Comparison of ENCODE assay signal across 34 cellular contexts in the genomic region with DNA sequence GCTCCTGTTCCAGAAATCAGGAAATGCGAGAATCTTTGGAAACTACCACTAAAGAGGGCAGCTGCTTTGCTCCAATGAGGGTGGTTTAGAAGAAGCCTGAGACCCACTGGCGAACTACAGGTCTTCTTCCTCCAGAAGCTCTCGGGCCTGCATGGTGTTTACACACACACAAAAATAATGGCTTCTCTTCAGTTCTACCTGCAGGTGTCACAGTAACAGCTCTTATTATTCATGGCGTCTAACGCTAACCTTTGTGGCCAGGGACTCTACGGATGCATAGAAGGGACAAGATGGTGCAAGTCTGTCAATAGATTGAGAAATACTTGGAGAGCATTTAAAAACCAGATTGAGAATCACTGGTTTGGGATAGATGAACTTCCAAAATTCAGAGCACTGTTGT. TPM values are rescaled to one million over a fixed set of nuclear protein-coding genes. Genes with fewer than 3 reads are reported as not detected.
DNase-seq lines count a peak whose midpoint lies in the region; ATAC-seq and TF ChIP-seq lines count a peak whose summit lies in the region.
"Had no signal": no experiment of that assay in that cellular context is flagged by ENCODE, and none has a peak within 500 bp of the region (broad histone marks: within the 10 kb centered on the region; RNA-seq: fewer than 3 reads in every experiment).

No MANE protein-coding gene starts in this region.

- H3K36me3 ChIP-seq in OCI-LY3 (replicated peaks; ENCODE audit: low read depth, low read length) (no peaks in the 10 kb centered on the region), smooth muscle cell (ENCODE audit: low read depth) (no peaks in the 10 kb centered on the region)
- H3K36me3 ChIP-seq: esophagus squamous epithelium, heart left ventricle, Peyer's patch, SJCRH30, suprapubic skin, WERI-Rb-1 had no signal

- H3K36me3 Mint-ChIP-seq in natural killer cell (peaks cover 10% of the 10 kb centered on the region), type B pancreatic cell (no peaks in the 10 kb centered on the region)
- H3K36me3 Mint-ChIP-seq in natural killer cell treated with Interleukin-12 subunit alpha and Interleukin-12 subunit beta and Interleukin-15 and Interleukin-18, amount 100 ng/mL, for 72 hours = no peaks in the 10 kb centered on the region
- H3K36me3 Mint-ChIP-seq: activated naive CD8-positive, alpha-beta T cell; CD4-positive, alpha-beta memory T cell had no signal

- H3K27me3 Mint-ChIP-seq in natural killer cell (ENCODE audit: low read depth in 2 of 2) = no peaks in the 10 kb centered on the region
- no peaks in the 10 kb centered on the region for H3K27me3 Mint-ChIP-seq in natural killer cell treated with Interleukin-12 subunit alpha and Interleukin-12 subunit beta and Interleukin-15 and Interleukin-18, amount 100 ng/mL, for 72 hours
- peaks cover 4% of the 10 kb centered on the region for H3K27me3 Mint-ChIP-seq in type B pancreatic cell

- H3K4me1 Mint-ChIP-seq in natural killer cell (peaks cover 64 to 68% of the 10 kb centered on the region in 2 donors), type B pancreatic cell (ENCODE audit: unreplicated experiment) (peaks cover 13% of the 10 kb centered on the region)
- H3K4me1 Mint-ChIP-seq in natural killer cell treated with Interleukin-12 subunit alpha and Interleukin-12 subunit beta and Interleukin-15 and Interleukin-18, amount 100 ng/mL, for 72 hours (ENCODE audit: low read depth in 2 of 2) = peaks cover 36 to 42% of the 10 kb centered on the region in 2 donors
- H3K4me1 Mint-ChIP-seq: CD4-positive, alpha-beta memory T cell had no signal

- H3K27ac ChIP-seq in OCI-LY3 (ENCODE audit: low read length) (no peak overlapping the region), smooth muscle cell (ENCODE audit: low read depth) (no peak overlapping the region), RWPE1 (no peak overlapping the region)
- H3K27ac ChIP-seq: dorsolateral prefrontal cortex, esophagus squamous epithelium, foreskin keratinocyte, Peyer's patch, SJCRH30, suprapubic skin, WERI-Rb-1 had no signal

- H3K4me1 ChIP-seq in OCI-LY3 (ENCODE audit: low read length) = peaks cover 11% of the 10 kb centered on the region
- H3K4me1 ChIP-seq in smooth muscle cell (ENCODE audit: low read depth) = no peaks in the 10 kb centered on the region
- H3K4me1 ChIP-seq: esophagus squamous epithelium, foreskin keratinocyte, Peyer's patch, SJCRH30, suprapubic skin had no signal

- H3K9me3 ChIP-seq in OCI-LY3 (ENCODE audit: insufficient read depth, low read length) (no peaks in the 10 kb centered on the region), smooth muscle cell (replicated peaks; ENCODE audit: low read depth) (no peaks in the 10 kb centered on the region)
- H3K9me3 ChIP-seq: esophagus squamous epithelium, heart left ventricle, Peyer's patch, SJCRH30, suprapubic skin had no signal

- DNase-seq in natural killer cell = no peak
- DNase-seq in natural killer cell treated with Interleukin-12 subunit alpha and Interleukin-12 subunit beta and Interleukin-15 and Interleukin-18, amount 100 ng/mL, for 72 hours (ENCODE audit: low spot score) = no peak
- no peak for DNase-seq in left lobe of liver (ENCODE audit: low spot score)
- DNase-seq in type B pancreatic cell (ENCODE audit: extremely low spot score, unreplicated experiment) = no peak
- no peak for DNase-seq in smooth muscle cell (lab: John Stamatoyannopoulos, UW; ENCODE audit: unreplicated experiment)
- no peak for DNase-seq in RWPE1 (ENCODE audit: low spot score)
- no peak for DNase-seq in CD1c-positive myeloid dendritic cell (ENCODE audit: extremely low spot score)
- DNase-seq: activated CD4-positive, alpha-beta T cell treated with anti-CD3 and anti-CD28 coated beads, Interleukin-2, amount 10 ng/mL, durations not matched to agents 7 days and 5 days; AML-193; CD4-positive, alpha-beta memory T cell; dorsolateral prefrontal cortex; EL; esophagus squamous epithelium; foreskin keratinocyte; heart left ventricle; kidney glomerular epithelial cell; MM.1S; naive thymus-derived CD8-positive, alpha-beta T cell; NCI-H2171 treated with DMSO at 0.1 percent for 48 hours; NCI-H524; Peyer's patch; retina; SJCRH30; stimulated activated naive CD4-positive, alpha-beta T cell; T1000; WERI-Rb-1 had no signal

- H3K9me3 Mint-ChIP-seq in natural killer cell = no peaks in the 10 kb centered on the region
- H3K9me3 Mint-ChIP-seq in natural killer cell treated with Interleukin-12 subunit alpha and Interleukin-12 subunit beta and Interleukin-15 and Interleukin-18, amount 100 ng/mL, for 72 hours = no peaks in the 10 kb centered on the region
- no peaks in the 10 kb centered on the region for H3K9me3 Mint-ChIP-seq in type B pancreatic cell
- H3K9me3 Mint-ChIP-seq: activated CD4-positive, alpha-beta T cell treated with anti-CD3 and anti-CD28 coated beads, Interleukin-2, amount 10 ng/mL, durations not matched to agents 7 days and 5 days; CD4-positive, alpha-beta memory T cell; naive thymus-derived CD8-positive, alpha-beta T cell had no signal

- TF ChIP-seq CTCF in natural killer cell (IDR thresholded peaks at IDR 0.05) (no peak), OCI-LY3 (IDR thresholded peaks at IDR 0.05; ENCODE audit: low read depth, low read length) (peak; percentile 34; the same call in 1 of the 2 replicates), type B pancreatic cell (conservative IDR thresholded peaks at IDR 0.05) (no peak), smooth muscle cell (IDR thresholded peaks at IDR 0.05; ENCODE audit: borderline replicate concordance, insufficient read depth, poor library complexity, severe bottlenecking) (no peak), RWPE1 (conservative IDR thresholded peaks at IDR 0.05; ENCODE audit: low read depth) (no peak)

- 91% methylated on average over 6 of the region's 6 CpGs for whole genome bisulfite sequencing in smooth muscle cell (ENCODE audit: low lambda C conversion rate)

- ATAC-seq in natural killer cell (no peak), left lobe of liver (peak; percentile 66)
- no peak for ATAC-seq in natural killer cell treated with Interleukin-12 subunit alpha and Interleukin-12 subunit beta and Interleukin-15 and Interleukin-18, amount 100 ng/mL, for 72 hours
- ATAC-seq: foreskin keratinocyte; heart left ventricle; naive thymus-derived CD8-positive, alpha-beta T cell had no signal

- H3K79me2 ChIP-seq in OCI-LY3 (ENCODE audit: low read length) (no peaks in the 10 kb centered on the region), smooth muscle cell (ENCODE audit: low read depth) (no peaks in the 10 kb centered on the region)

- intact Hi-C loops in natural killer cell (cut with micrococcal nuclease) = no loop called here

- H3K4me2 ChIP-seq in OCI-LY3 (ENCODE audit: low read length) = peak overlapping the region; percentile 35
- no peak overlapping the region for H3K4me2 ChIP-seq in smooth muscle cell

- CTCF ChIA-PET in RWPE1 (lab: Yijun Ruan, JAX) = no interaction called here

- POLR2A ChIA-PET in RWPE1 (lab: Yijun Ruan, JAX; ENCODE audit: low non-redundant PET) = no interaction called here

- no peak overlapping the region for H3K4me3 ChIP-seq in OCI-LY3 (ENCODE audit: low read length)
- H3K4me3 ChIP-seq in smooth muscle cell = no peak overlapping the region
- H3K4me3 ChIP-seq: dorsolateral prefrontal cortex, esophagus squamous epithelium, heart left ventricle, lung, Peyer's patch, SJCRH30, suprapubic skin had no signal

- H3K27me3 ChIP-seq in OCI-LY3 (ENCODE audit: low read depth, low read length) (no peaks in the 10 kb centered on the region), smooth muscle cell (ENCODE audit: low read depth) (no peaks in the 10 kb centered on the region)
- H3K27me3 ChIP-seq: esophagus squamous epithelium, foreskin keratinocyte, heart left ventricle, Peyer's patch, SJCRH30, suprapubic skin had no signal

- H3K27ac Mint-ChIP-seq in natural killer cell = peak overlapping the region; percentile 67 to 74
- H3K27ac Mint-ChIP-seq in natural killer cell treated with Interleukin-12 subunit alpha and Interleukin-12 subunit beta and Interleukin-15 and Interleukin-18, amount 100 ng/mL, for 72 hours = peak overlapping the region in 1 of 2 donors; percentile 69
- H3K27ac Mint-ChIP-seq in type B pancreatic cell = no peak overlapping the region
- H3K27ac Mint-ChIP-seq: activated CD4-positive, alpha-beta T cell treated with anti-CD3 and anti-CD28 coated beads, Interleukin-2, amount 10 ng/mL, durations not matched to agents 7 days and 5 days; activated naive CD8-positive, alpha-beta T cell; CD4-positive, alpha-beta memory T cell; naive thymus-derived CD8-positive, alpha-beta T cell had no signal

- H2AFZ ChIP-seq in OCI-LY3 (ENCODE audit: low read depth, low read length) (peak overlapping the region; percentile 77; the same call in 1 of the 2 replicates), smooth muscle cell (ENCODE audit: low read depth) (no peak overlapping the region)

- H3K9ac ChIP-seq in OCI-LY3 (ENCODE audit: low read length) = no peak overlapping the region
- no peak overlapping the region for H3K9ac ChIP-seq in smooth muscle cell (ENCODE audit: low read depth)

- H4K20me1 ChIP-seq in OCI-LY3 (ENCODE audit: insufficient read depth, low read length) = no peaks in the 10 kb centered on the region
- no peaks in the 10 kb centered on the region for H4K20me1 ChIP-seq in smooth muscle cell (ENCODE audit: low read depth)

- H3F3A ChIP-seq in smooth muscle cell (ENCODE audit: low read depth) = no peaks in the 10 kb centered on the region

- H3K4me3 Mint-ChIP-seq in natural killer cell (no peak overlapping the region), type B pancreatic cell (no peak overlapping the region)
- no peak overlapping the region for H3K4me3 Mint-ChIP-seq in natural killer cell treated with Interleukin-12 subunit alpha and Interleukin-12 subunit beta and Interleukin-15 and Interleukin-18, amount 100 ng/mL, for 72 hours
- H3K4me3 Mint-ChIP-seq: activated CD4-positive, alpha-beta T cell treated with anti-CD3 and anti-CD28 coated beads, Interleukin-2, amount 10 ng/mL, durations not matched to agents 7 days and 5 days; activated naive CD8-positive, alpha-beta T cell; CD4-positive, alpha-beta memory T cell; naive thymus-derived CD8-positive, alpha-beta T cell had no signal

RNA-seq across cellular contexts. Expression of a gene that starts 22.4 kb away (rescaled TPM):
- 10 to 100 TPM; 30.2 to 68.1 (median 55.2) TPM for total RNA-seq in natural killer cell
- total RNA-seq in natural killer cell treated with Interleukin-12 subunit alpha and Interleukin-12 subunit beta and Interleukin-15 and Interleukin-18, amount 100 ng/mL, for 72 hours = 1 to 10 TPM in 1 of 2 donors, not detected in 1; 1.2 TPM
- total RNA-seq in left lobe of liver = not detected
- 0.31 TPM in 1 of 2 replicates, not detected in the other for total RNA-seq in type B pancreatic cell (ENCODE audit: low replicate concordance)
- 2.5 and 9.1 TPM in 2 replicates for total RNA-seq in smooth muscle cell
- 1.4 TPM in 1 of 2 replicates, not detected in the other for polyA plus RNA-seq in smooth muscle cell
- total RNA-seq: A673; activated CD4-positive, alpha-beta T cell treated with anti-CD3 and anti-CD28 coated beads, Interleukin-2, amount 10 ng/mL, durations not matched to agents 7 days and 5 days; activated CD8-positive, alpha-beta memory T cell treated with anti-CD3 and anti-CD28 coated beads for 36 hours; CD4-positive, alpha-beta memory T cell; cerebellum; foreskin keratinocyte; naive thymus-derived CD8-positive, alpha-beta T cell; osteocyte; Peyer's patch; SJCRH30 had no signal
- polyA plus RNA-seq: CD4-positive, alpha-beta memory T cell; foreskin keratinocyte had no signal
